Comparison of ENCODE assay signal across 9 cellular contexts in the genomic region with DNA sequence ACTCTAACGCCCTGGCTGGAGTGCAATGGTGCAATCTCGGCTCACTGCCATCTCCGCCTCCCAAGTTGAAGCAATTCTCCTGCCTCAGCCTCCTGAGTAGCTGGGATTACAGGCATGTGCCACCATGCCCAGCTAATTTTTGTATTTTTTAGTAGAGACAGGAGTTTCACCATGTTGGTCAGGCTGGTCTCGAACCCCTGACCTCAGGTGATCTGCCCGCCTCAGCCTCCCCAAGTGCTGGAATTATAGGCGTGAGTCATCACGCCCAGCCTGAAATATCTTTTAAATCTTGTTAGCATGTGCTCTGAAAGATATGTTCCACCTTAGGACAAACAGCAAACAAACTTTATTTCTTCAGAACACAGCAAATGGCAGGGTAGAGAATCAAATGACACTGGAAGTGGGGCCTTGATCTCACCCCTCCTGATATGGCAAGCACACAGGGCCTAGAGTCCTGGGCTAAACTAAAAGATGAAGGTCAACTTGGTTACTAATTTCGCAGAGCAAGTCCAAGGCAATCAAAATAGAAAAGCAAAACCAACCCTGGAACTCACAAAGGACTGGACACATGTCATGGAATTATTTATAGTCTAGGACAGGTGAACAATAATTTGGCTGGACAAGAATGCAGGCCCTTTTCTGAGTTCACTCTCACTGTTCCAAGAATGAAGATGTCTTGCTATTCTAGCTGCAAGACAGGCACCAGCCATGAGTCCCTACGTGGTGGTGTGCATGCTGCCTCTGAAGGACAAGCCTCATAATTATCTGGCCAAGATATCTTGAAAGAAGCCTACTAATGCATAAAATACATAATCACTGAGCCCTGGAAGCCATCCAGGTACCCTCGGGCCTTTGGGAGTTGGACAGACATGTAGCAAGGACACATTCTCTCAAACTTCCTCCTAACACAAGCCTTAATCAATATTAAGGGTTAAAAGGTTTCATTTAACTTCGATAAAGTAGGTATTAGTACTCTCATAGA. TPM values are rescaled to one million over a fixed set of nuclear protein-coding genes. Genes with fewer than 3 reads are reported as not detected.
DNase-seq lines count a peak whose midpoint lies in the region; ATAC-seq and TF ChIP-seq lines count a peak whose summit lies in the region.
"Had no signal": no experiment of that assay in that cellular context is flagged by ENCODE, and none has a peak within 500 bp of the region (broad histone marks: within the 10 kb centered on the region; RNA-seq: fewer than 3 reads in every experiment).

No MANE protein-coding gene starts in this region.

- H3F3A ChIP-seq in PC-9 (ENCODE audit: insufficient read depth, low read depth), result peaks cover 94% of the 10 kb centered on the region

- no peak overlapping the region for H2BK12ac ChIP-seq in trophoblast cell (ENCODE audit: low read length)

- no peak for TF ChIP-seq CTCF in PC-9 (conservative IDR thresholded peaks at IDR 0.05)
- TF ChIP-seq CTCF in endothelial cell (IDR thresholded peaks at IDR 0.05; ENCODE audit: unreplicated experiment), result no peak

- peaks cover 16% of the 10 kb centered on the region for H3K36me3 Mint-ChIP-seq in endothelial cell (ENCODE audit: low read depth, unreplicated experiment)

- peak overlapping the region; percentile 22 for H3K27ac Mint-ChIP-seq in endothelial cell (ENCODE audit: unreplicated experiment)

- H3K23ac ChIP-seq in trophoblast cell (ENCODE audit: low read length), result no peak overlapping the region

- no peak overlapping the region for H4K12ac ChIP-seq in trophoblast cell (ENCODE audit: low read depth, low read length)

- peaks cover 53% of the 10 kb centered on the region for H3K4me1 Mint-ChIP-seq in endothelial cell (ENCODE audit: unreplicated experiment)

- H3K14ac ChIP-seq in trophoblast cell (ENCODE audit: low read length), result no peak overlapping the region

- in situ Hi-C loops in G401 (cut with HindIII; ENCODE audit: low sequenced_read_pairs), result no loop called here

- H3K4me3 Mint-ChIP-seq in endothelial cell (ENCODE audit: unreplicated experiment), result no peak overlapping the region

- no peak overlapping the region for H2BK120ac ChIP-seq in trophoblast cell (ENCODE audit: insufficient read depth, low read length, poor library complexity)

- no TSS peak for BruUV-seq in PC-9 (replicated peaks; lab: Mats Ljungman, UMichigan)

- ATAC-seq in GM19395 (IDR thresholded peaks at IDR 0.05; ENCODE audit: unreplicated experiment) (no peak), HG02840 (IDR thresholded peaks at IDR 0.05; ENCODE audit: low FRiP score, unreplicated experiment) (no peak), HG03378 (IDR thresholded peaks at IDR 0.05; ENCODE audit: unreplicated experiment) (no peak)

- CTCF ChIA-PET in PC-9 (lab: Charles Lee), result interaction anchor here (0.6 to 0.7 kb wide), 2 partner anchors 31 to 500 kb away, joined by 3 read pairs; no protein-coding TSS in a partner anchor

- H3K79me1 ChIP-seq in trophoblast cell (ENCODE audit: low read length), result peaks cover 10% of the 10 kb centered on the region

- H3K79me2 ChIP-seq in PC-9 (ENCODE audit: low read depth) (peaks cover 99% of the 10 kb centered on the region), trophoblast cell (ENCODE audit: control insufficient read depth, insufficient read depth, low read length, poor library complexity) (peaks cover 6% of the 10 kb centered on the region)

- POLR2A ChIA-PET in PC-9 (lab: Charles Lee; ENCODE audit: unreplicated experiment), result no interaction called here

- H3K4me2 ChIP-seq in PC-9 (peak overlapping the region; percentile 73), trophoblast cell (ENCODE audit: low read length) (no peak overlapping the region)

- H3K36me3 ChIP-seq in PC-9 (ENCODE audit: low read depth) (peaks cover 32% of the 10 kb centered on the region), trophoblast cell (ENCODE audit: control insufficient read depth in 1 of 2, insufficient read depth in 2 of 2, low read length in 2 of 2) (no peaks in the 10 kb centered on the region)

- H3K18ac ChIP-seq in trophoblast cell (ENCODE audit: low read length), result no peak overlapping the region

- no peak overlapping the region for H4K91ac ChIP-seq in trophoblast cell (ENCODE audit: low read depth, low read length)

- no peaks in the 10 kb centered on the region for H3K9me2 ChIP-seq in PC-9 (ENCODE audit: insufficient read depth)

- H3K9me3 Mint-ChIP-seq in endothelial cell (ENCODE audit: unreplicated experiment), result no peaks in the 10 kb centered on the region

- intact Hi-C loops in PC-9 (cut with micrococcal nuclease; ENCODE audit: unreplicated experiment), result loop anchor here (5.0 kb wide), 1 partner anchor 61 kb away; no protein-coding TSS in a partner anchor

- H3K27me3 Mint-ChIP-seq in endothelial cell (ENCODE audit: unreplicated experiment), result no peaks in the 10 kb centered on the region

- H3K9me3 ChIP-seq in PC-9 (ENCODE audit: insufficient read depth, low read depth) (no peaks in the 10 kb centered on the region), trophoblast cell (ENCODE audit: insufficient read depth, low read depth, low read length) (no peaks in the 10 kb centered on the region)

- DNase-seq in G401 (ENCODE audit: low spot score) (peak; percentile 71), PC-9 (peak in 1 of 2 experiments; percentile 75), endothelial cell (ENCODE audit: low spot score) (no peak), trophoblast cell (peak; percentile 16 to 43), NCI-H1105 treated with DMSO at 0.1 percent for 48 hours (lab: John Stamatoyannopoulos, UW) (no peak)
- DNase-seq: activated CD8-positive, alpha-beta memory T cell treated with anti-CD3 and anti-CD28 coated beads, Interleukin-2, amount 50 U/mL, for 48 hours had no signal

- H2AK5ac ChIP-seq in trophoblast cell (ENCODE audit: low read length), result no peak overlapping the region

- H3K27ac ChIP-seq in PC-9 (peak overlapping the region; percentile 91), trophoblast cell (ENCODE audit: low read depth, low read length) (no peak overlapping the region)

- H3K4me1 ChIP-seq in PC-9 (replicated peaks; ENCODE audit: insufficient read depth) (peaks cover 100% of the 10 kb centered on the region), trophoblast cell (ENCODE audit: control insufficient read depth in 1 of 2, insufficient read depth in 2 of 2, low read length in 2 of 2) (peaks cover 28 to 38% of the 10 kb centered on the region in 2 experiments)

- H2AFZ ChIP-seq in PC-9 (no peak overlapping the region), trophoblast cell (ENCODE audit: insufficient read depth, low read length, poor library complexity) (no peak overlapping the region)

- WGBS in trophoblast cell (ENCODE audit: extremely low coverage, insufficient coverage, insufficient read length), result no CpG with 5 or more reads among the region's 11 CpGs

- H3K27me3 ChIP-seq in PC-9 (ENCODE audit: insufficient read depth, low read depth), result no peaks in the 10 kb centered on the region
- no peaks in the 10 kb centered on the region for H3K27me3 ChIP-seq in trophoblast cell (ENCODE audit: insufficient read depth, low read length)

- no peak overlapping the region for H2BK5ac ChIP-seq in trophoblast cell (ENCODE audit: low read depth, low read length, poor library complexity)

- H3K4ac ChIP-seq in trophoblast cell (ENCODE audit: low read depth, low read length), result peak overlapping the region; percentile 53

- H4K8ac ChIP-seq in trophoblast cell (ENCODE audit: low read depth, low read length), result no peak overlapping the region

- no peak overlapping the region for H3K9ac ChIP-seq in trophoblast cell (ENCODE audit: low read length)

- H3K4me3 ChIP-seq in PC-9, result peak overlapping the region; percentile 5; the same call in 1 of the 2 replicates
- H3K4me3 ChIP-seq in trophoblast cell (ENCODE audit: low read depth, low read length), result no peak overlapping the region

- no peaks in the 10 kb centered on the region for H4K20me1 ChIP-seq in PC-9 (ENCODE audit: insufficient read depth)

RNA-seq across cellular contexts. Expression of a gene that starts 35.6 kb away (rescaled TPM):
- 25.5 and 38.4 TPM in 2 replicates for total RNA-seq in G401 (2014; rRNA removed; shearing (Covaris generic))
- 61.7 and 63.1 TPM in 2 replicates for total RNA-seq in PC-9 (2021)
- total RNA-seq in endothelial cell (ENCODE audit: unreplicated experiment), result 115 TPM
- polyA plus RNA-seq in trophoblast cell (2013), result 38.1 and 39.6 TPM in 2 replicates

Comparison
In these comparisons a context has a peak if more than half of its experiments do, and no peak if none do; other contexts are left out.
1. DNase-seq: peak in G401 (single experiment) and trophoblast cell (2 of 2); none in endothelial cell (single experiment) and NCI-H1105 treated with DMSO at 0.1 percent for 48 hours (single experiment).